ENCODE assay signal across 1 cellular context in genomic region chr3:9404680-9405079, GRCh38.
TF ChIP-seq lines count a peak whose summit lies in the region.

No MANE protein-coding gene starts in this region.

TF ChIP-seq in endothelial cell of umbilical vein, 7 proteins besides CTCF, POLR2A, EP300 and RAD21 (continued from another document):
- TF ChIP-seq JUN (IDR thresholded peaks at IDR 0.05; ENCODE audit: borderline replicate concordance, insufficient read depth, insufficient read length, low read depth), result no peak
- no peak for TF ChIP-seq EZH2 (IDR thresholded peaks at IDR 0.05; ENCODE audit: borderline replicate concordance, low read depth, low read length, severe bottlenecking)
- no peak for TF ChIP-seq MAX (IDR thresholded peaks at IDR 0.05; ENCODE audit: insufficient read depth, insufficient read length)
- TF ChIP-seq POLR2AphosphoS5 (IDR thresholded peaks at IDR 0.05; ENCODE audit: insufficient read depth, low read depth, low read length), result no peak
